Comparison of ENCODE assay signal across 14 cellular contexts in the genomic region with DNA sequence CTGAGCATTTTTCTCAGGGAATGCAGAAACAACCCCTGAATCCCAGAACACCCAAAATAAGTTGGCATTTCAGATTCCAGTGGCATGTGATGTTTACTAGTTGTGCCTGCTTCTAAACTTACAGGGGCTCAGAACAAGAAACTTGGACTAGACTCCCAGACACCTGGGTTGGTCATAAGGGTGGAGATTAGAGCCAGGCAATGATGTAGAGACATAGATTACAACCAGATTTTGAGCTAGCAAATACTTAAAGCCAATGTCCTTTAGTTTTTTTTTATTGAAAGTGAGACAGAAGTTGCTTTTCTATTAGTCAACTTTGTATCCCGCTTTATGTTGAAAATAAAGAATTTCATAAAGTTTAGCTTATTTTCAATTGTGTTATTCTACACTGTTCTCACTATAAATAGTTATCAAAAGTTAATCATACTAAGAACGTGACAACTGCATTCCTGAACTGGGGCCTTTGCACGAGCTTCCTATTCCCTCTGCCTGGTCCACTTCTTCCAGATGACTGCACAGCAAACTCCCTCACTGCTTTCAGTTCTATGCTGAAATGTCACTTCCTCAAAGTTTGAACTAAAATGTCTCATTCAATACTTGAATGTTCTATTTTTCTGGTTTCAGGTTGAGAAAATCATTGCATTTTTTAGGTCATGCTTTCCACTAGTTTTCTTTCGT.
DNase-seq lines count a peak whose midpoint lies in the region; ATAC-seq lines count a peak whose summit lies in the region.
"Had no signal": no experiment of that assay in that cellular context is flagged by ENCODE, and none has a peak within 500 bp of the region (broad histone marks: within the 10 kb centered on the region; RNA-seq: fewer than 3 reads in every experiment).

No MANE protein-coding gene starts in this region.

- ATAC-seq in GM18873 (IDR thresholded peaks at IDR 0.05; ENCODE audit: low FRiP score, unreplicated experiment), result peak; percentile 83
- ATAC-seq in HG02571 (IDR thresholded peaks at IDR 0.05; ENCODE audit: unreplicated experiment), result peak; percentile 59
- peak; percentile 89 for ATAC-seq in HG03460 (IDR thresholded peaks at IDR 0.05; ENCODE audit: unreplicated experiment)
- ATAC-seq: activated naive CD4-positive, alpha-beta T cell treated with anti-CD3 and anti-CD28 coated beads, Interleukin-2, amount 50 U/mL, for 72 hours; heart left ventricle; mucosa of descending colon had no signal

- peak; percentile 23 for DNase-seq in renal cortical epithelial cell (ENCODE audit: low read depth)
- no peak for DNase-seq in stimulated activated CD4-positive, alpha-beta T cell treated with anti-CD3 and anti-CD28 coated beads, Interleukin-2, amount 100 ng/mL, for 48 hours
- DNase-seq in activated CD8-positive, alpha-beta memory T cell treated with anti-CD3 and anti-CD28 coated beads, Interleukin-2, amount 50 U/mL, for 48 hours, result no peak
- DNase-seq in NCI-H187 treated with DMSO at 0.1 percent for 48 hours (lab: John Stamatoyannopoulos, UW), result no peak
- no peak for DNase-seq in DMS53 (lab: John Stamatoyannopoulos, UW)
- DNase-seq: DMS153, HCEC 1CT, heart left ventricle, mucosa of descending colon, NCI-H1105 had no signal
